ENCODE assay signal across 12 cellular contexts in genomic region chr14:80940146-80940545, GRCh38. TPM values are rescaled to one million over a fixed set of nuclear protein-coding genes. Genes with fewer than 3 reads are reported as not detected.
A peak's percentile ranks its signal among the peaks of the same experiment; 100 is the strongest.
DNase-seq lines count a peak whose midpoint lies in the region; ATAC-seq and TF ChIP-seq lines count a peak whose summit lies in the region.
"Had no signal": no experiment of that assay in that cellular context is flagged by ENCODE, and none has a peak within 500 bp of the region (broad histone marks: within the 10 kb centered on the region; RNA-seq: fewer than 3 reads in every experiment).

No MANE protein-coding gene starts in this region.

- peak; percentile 31 for ATAC-seq in GM18499 (IDR thresholded peaks at IDR 0.05; ENCODE audit: insufficient read depth, unreplicated experiment)
- no peak for ATAC-seq in GM21526 (IDR thresholded peaks at IDR 0.05; ENCODE audit: low FRiP score, unreplicated experiment)

- no TSS peak for BruUV-seq in PC-9 (replicated peaks; lab: Mats Ljungman, UMichigan)

- H3K36me3 ChIP-seq in PC-9 (ENCODE audit: low read depth), result no peaks in the 10 kb centered on the region

- H4K20me1 ChIP-seq in PC-9 (ENCODE audit: insufficient read depth), result no peaks in the 10 kb centered on the region

- no peak for DNase-seq in HFFc6
- DNase-seq in PC-9, result no peak
- DNase-seq in mesothelial cell of epicardium (ENCODE audit: low spot score in 2 of 2, unreplicated experiment in 2 of 2), result no peak
- DNase-seq in osteocyte (ENCODE audit: extremely low spot score, unreplicated experiment), result no peak
- no peak for DNase-seq in progenitor cell of endocrine pancreas (ENCODE audit: low spot score, unreplicated experiment)
- DNase-seq: cortex of kidney, H7, hypothalamus, KG1, naive B cell had no signal

- CTCF ChIA-PET in PC-9 (lab: Charles Lee), result no interaction called here

- no peaks in the 10 kb centered on the region for H3K9me3 ChIP-seq in PC-9 (ENCODE audit: insufficient read depth, low read depth)

- H3K27me3 Mint-ChIP-seq in HFFc6 (ENCODE audit: insufficient read depth) (no peaks in the 10 kb centered on the region; the same call in 1 of the 2 replicates), mesothelial cell of epicardium (ENCODE audit: low read depth) (no peaks in the 10 kb centered on the region), osteocyte (ENCODE audit: unreplicated experiment) (no peaks in the 10 kb centered on the region), progenitor cell of endocrine pancreas (no peaks in the 10 kb centered on the region)

- H3K9me3 Mint-ChIP-seq in HFFc6 (no peaks in the 10 kb centered on the region), mesothelial cell of epicardium (no peaks in the 10 kb centered on the region), osteocyte (ENCODE audit: unreplicated experiment) (no peaks in the 10 kb centered on the region), progenitor cell of endocrine pancreas (ENCODE audit: low read depth) (no peaks in the 10 kb centered on the region)
- H3K9me3 Mint-ChIP-seq: naive B cell had no signal

- H2AFZ ChIP-seq in PC-9, result no peak overlapping the region

- H3K4me1 Mint-ChIP-seq in HFFc6 (ENCODE audit: low read depth) (peaks cover 41% of the 10 kb centered on the region), mesothelial cell of epicardium (peaks cover 13% of the 10 kb centered on the region), osteocyte (ENCODE audit: unreplicated experiment) (peaks cover 17% of the 10 kb centered on the region), progenitor cell of endocrine pancreas (ENCODE audit: low read depth) (peaks cover 10% of the 10 kb centered on the region)

- H3K27ac Mint-ChIP-seq in HFFc6 (no peak overlapping the region; the same call in 1 of the 2 replicates), mesothelial cell of epicardium (no peak overlapping the region), osteocyte (ENCODE audit: unreplicated experiment) (no peak overlapping the region), progenitor cell of endocrine pancreas (no peak overlapping the region)

- TF ChIP-seq CTCF in HFFc6 (IDR thresholded peaks at IDR 0.05) (no peak), PC-9 (conservative IDR thresholded peaks at IDR 0.05) (no peak), mesothelial cell of epicardium (IDR thresholded peaks at IDR 0.05; ENCODE audit: unreplicated experiment) (no peak), osteocyte (IDR thresholded peaks at IDR 0.05) (no peak), progenitor cell of endocrine pancreas (IDR thresholded peaks at IDR 0.05; ENCODE audit: unreplicated experiment) (no peak)

- H3K4me1 ChIP-seq in PC-9 (replicated peaks; ENCODE audit: insufficient read depth), result peaks cover 14% of the 10 kb centered on the region

- peaks cover 5% of the 10 kb centered on the region; the same call in 1 of the 2 replicates for H3K36me3 Mint-ChIP-seq in HFFc6 (ENCODE audit: low read depth)
- H3K36me3 Mint-ChIP-seq in mesothelial cell of epicardium, result no peaks in the 10 kb centered on the region
- no peaks in the 10 kb centered on the region for H3K36me3 Mint-ChIP-seq in osteocyte (ENCODE audit: unreplicated experiment)
- H3K36me3 Mint-ChIP-seq in progenitor cell of endocrine pancreas (ENCODE audit: insufficient read depth), result no peaks in the 10 kb centered on the region
- H3K36me3 Mint-ChIP-seq: naive B cell had no signal

- no peak overlapping the region for H3K27ac ChIP-seq in PC-9

- H3K4me2 ChIP-seq in PC-9, result peak overlapping the region; percentile 84

- no peaks in the 10 kb centered on the region for H3K27me3 ChIP-seq in PC-9 (ENCODE audit: insufficient read depth, low read depth)

- H3K9me2 ChIP-seq in PC-9 (ENCODE audit: insufficient read depth), result no peaks in the 10 kb centered on the region

- no peaks in the 10 kb centered on the region for H3F3A ChIP-seq in PC-9 (ENCODE audit: insufficient read depth, low read depth)

- H3K4me3 ChIP-seq in PC-9, result no peak overlapping the region; the same call in 1 of the 2 replicates

- intact Hi-C loops in PC-9 (cut with micrococcal nuclease; ENCODE audit: unreplicated experiment), result no loop called here

- POLR2A ChIA-PET in PC-9 (lab: Charles Lee; ENCODE audit: unreplicated experiment), result no interaction called here

- H3K79me2 ChIP-seq in PC-9 (ENCODE audit: low read depth), result peaks cover 17% of the 10 kb centered on the region

- peak overlapping the region; percentile 93 for H3K4me3 Mint-ChIP-seq in HFFc6
- peak overlapping the region; percentile 20 for H3K4me3 Mint-ChIP-seq in mesothelial cell of epicardium
- H3K4me3 Mint-ChIP-seq in osteocyte (ENCODE audit: unreplicated experiment), result no peak overlapping the region
- H3K4me3 Mint-ChIP-seq in progenitor cell of endocrine pancreas (ENCODE audit: low read depth), result no peak overlapping the region

RNA-seq across cellular contexts. Expression of gene CEP128, which starts 1.4 kb away (rescaled TPM):
- total RNA-seq in HFFc6 (2021; fragmentation: NEBNext Ultra II Directional; extraction: Animal tissue kit (Norgen Biotek cat#: 25700)), result 10 to 100 TPM in 1 of 6 experiments, 1 to 10 TPM in 5; 4.8 to 10.3 (median 8.8) TPM
- 24.2 and 29.3 TPM in 2 replicates for total RNA-seq in PC-9 (2021)
- total RNA-seq in mesothelial cell of epicardium, result 14.8 to 15.7 TPM (median 15.3 TPM) in 3 replicates
- 9.4 and 9.7 TPM in 2 replicates for total RNA-seq in osteocyte
- 15.9 and 16.5 TPM in 2 replicates for total RNA-seq in progenitor cell of endocrine pancreas

RNA-seq across cellular contexts. Expression of gene TSHR, which starts 15.3 kb away (rescaled TPM):
- total RNA-seq in HFFc6 (2021; fragmentation: NEBNext Ultra II Directional; extraction: Animal tissue kit (Norgen Biotek cat#: 25700)), result not detected
- total RNA-seq in PC-9 (2021), result not detected in 2 replicates
- total RNA-seq in mesothelial cell of epicardium, result not detected in 3 replicates
- not detected in 2 replicates for total RNA-seq in osteocyte
- 0.24 TPM in 1 of 2 replicates, not detected in the other for total RNA-seq in progenitor cell of endocrine pancreas
- total RNA-seq: H7 had no signal

Comparison
In these comparisons a context has a peak if more than half of its experiments do, and no peak if none do; other contexts are left out.
1. H3K4me3 Mint-ChIP-seq: peak in HFFc6 (single experiment) and mesothelial cell of epicardium (single experiment); none in osteocyte (single experiment) and progenitor cell of endocrine pancreas (single experiment).